ENCODE assay signal across 8 cellular contexts in the genomic region with DNA sequence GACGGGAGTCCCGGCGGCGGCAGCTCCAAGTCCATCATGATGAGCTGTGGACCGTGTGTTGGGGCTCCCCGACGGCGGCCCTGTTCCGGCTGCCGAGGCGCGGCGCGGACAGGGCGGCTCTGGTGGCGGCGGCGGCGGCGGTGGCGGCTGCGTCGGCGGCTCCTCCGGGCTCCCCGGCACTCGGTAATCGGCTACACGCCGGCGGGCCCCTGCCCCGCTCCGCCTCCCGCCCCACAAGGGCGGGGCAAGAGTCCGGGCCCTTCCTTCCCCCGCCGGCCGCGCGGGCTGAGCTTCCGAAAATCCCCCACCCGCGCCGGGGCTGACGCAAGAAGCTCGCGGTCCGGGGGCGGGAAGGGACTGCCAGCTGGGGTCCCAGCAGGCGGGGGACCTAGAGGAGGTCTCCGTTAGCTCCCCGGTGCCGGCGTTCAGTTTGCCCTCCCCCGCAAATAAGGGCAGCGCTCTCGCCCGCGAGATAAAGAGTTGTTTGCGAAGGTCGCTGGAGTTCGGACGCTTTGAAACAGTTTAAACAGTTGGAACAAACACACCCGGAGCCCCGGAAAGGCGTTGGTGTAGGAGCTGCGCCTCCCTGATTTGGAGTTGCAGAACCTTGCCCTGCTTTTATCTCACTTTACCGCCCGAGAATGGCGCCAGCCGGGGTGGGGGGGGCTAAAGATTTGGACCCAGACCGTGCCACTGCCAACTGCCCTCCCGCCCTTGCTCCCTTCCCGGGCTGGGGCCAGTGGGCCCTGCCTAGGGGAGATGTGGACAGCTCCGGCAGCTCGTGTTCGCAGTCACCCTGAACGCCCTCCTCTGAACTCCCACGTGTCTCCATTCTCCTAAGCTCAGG. TPM values are rescaled to one million over a fixed set of nuclear protein-coding genes. Genes with fewer than 3 reads are reported as not detected.
DNase-seq lines count a peak whose midpoint lies in the region; ATAC-seq, FAIRE-seq and TF ChIP-seq lines count a peak whose summit lies in the region.

Gene NFE2L2 (minus strand): TSS at position 189 of the 847 bp plus-strand sequence. CDS start 151 bp downstream, at position 38.

- H3K9me1 ChIP-seq in endothelial cell of umbilical vein (replicated peaks; ENCODE audit: control insufficient read depth, extremely low read depth, insufficient read depth, low read length): no peaks in the 10 kb centered on the region

- TF ChIP-seq CTCF in D721Med (IDR thresholded peaks at IDR 0.05; ENCODE audit: insufficient read depth, missing control alignments): no peak
- no peak for TF ChIP-seq CTCF in endothelial cell of umbilical vein (IDR thresholded peaks at IDR 0.05; ENCODE audit: extremely low read depth in 1 of 2, insufficient read depth in 1 of 2, low read depth in 1 of 2, low read length in 2 of 2)

- dilution Hi-C loops in endothelial cell of umbilical vein (cut with MboI; ENCODE audit: extremely low pct_ligation_motif_present, low sequenced_read_pairs): no loop called here

- H3K9ac ChIP-seq in endothelial cell of umbilical vein (replicated peaks; ENCODE audit: extremely low read depth, insufficient read depth, low read length): peak within 1 kb of the TSS; percentile 97

- intact Hi-C loops in endothelial cell of umbilical vein (cut with micrococcal nuclease): loop anchor here (1.0 to 5.0 kb wide), 6 partner anchors 9 to 460 kb away; a partner anchor contains a TSS

- POLR2A ChIA-PET in endothelial cell of umbilical vein (lab: Charles Lee): interaction anchor here (0.5 to 2.9 kb wide), 9 partner anchors 10 to 1002 kb away, joined by 3 to 12 read pairs (median 3); partner anchors contain the start of gene HNRNPA3

- H3K27ac ChIP-seq in endothelial cell of umbilical vein (ENCODE audit: insufficient read depth, low read depth, low read length): peak within 1 kb of the TSS; percentile 94

- peak; percentile 5 for TF ChIP-seq POLR2A in endothelial cell of umbilical vein (IDR thresholded peaks at IDR 0.05; ENCODE audit: low read depth, low read length)

- CTCF ChIA-PET in endothelial cell of umbilical vein (lab: Charles Lee): interaction anchor here (0.8 to 4.8 kb wide), 22 partner anchors 9 to 499 kb away, joined by 3 to 136 read pairs (median 10); partner anchors contain the start of gene AGPS

- H2AFZ ChIP-seq in endothelial cell of umbilical vein (ENCODE audit: low read depth, low read length): peak within 1 kb of the TSS; percentile 65

- DNase-seq in D721Med (ENCODE audit: insufficient read length, low spot score) (peak; percentile 61), HuH-7 (ENCODE audit: low spot score) (peak; percentile 88), OCI-M1 (lab: John Stamatoyannopoulos, UW) (peak; percentile 96), activated T-cell treated with anti-CD3 and anti-CD28 coated beads for 1 hour (ENCODE audit: low read depth) (peak; percentile 89), endothelial cell of umbilical vein (ENCODE audit: low read depth, low spot score) (peak; percentile 89), midbrain (lab: John Stamatoyannopoulos, UW) (peak; percentile 95)
- peak; percentile 93 for DNase-seq in stimulated activated CD8-positive, alpha-beta memory T cell treated with anti-CD3 and anti-CD28 coated beads, Interleukin-15, amount 100 ng/mL, for 48 hours (ENCODE audit: low read depth in 2 of 2)

- ATAC-seq in GM21515 (IDR thresholded peaks at IDR 0.05; ENCODE audit: unreplicated experiment): peak; percentile 70

- H3K4me3 ChIP-seq in endothelial cell of umbilical vein (replicated peaks in 1 of 3; ENCODE audit: insufficient read depth in 1 of 3, low read depth in 1 of 3, low read length in 3 of 3): peak within 1 kb of the TSS; percentile 28 to 98 (median 79)

- no peaks in the 10 kb centered on the region for H3K36me3 ChIP-seq in endothelial cell of umbilical vein (ENCODE audit: control insufficient read depth in 2 of 2, extremely low read depth in 1 of 2, insufficient read depth in 2 of 2, low read length in 2 of 2)

- peaks cover 10% of the 10 kb centered on the region for H4K20me1 ChIP-seq in endothelial cell of umbilical vein (replicated peaks; ENCODE audit: control insufficient read depth, extremely low read depth, insufficient read depth, low read length)

- TSS peak; percentile 76 for BruUV-seq in endothelial cell of umbilical vein (replicated peaks; lab: Mats Ljungman, UMichigan)

- peak within 1 kb of the TSS; percentile 71 for H3K4me2 ChIP-seq in endothelial cell of umbilical vein (ENCODE audit: insufficient read depth, low read length)

- FAIRE-seq in D721Med (lab: Jason Lieb, UNC) (no peak), endothelial cell of umbilical vein (lab: Jason Lieb, UNC) (no peak)

- H3K9me3 ChIP-seq in endothelial cell of umbilical vein (replicated peaks; ENCODE audit: control insufficient read depth, insufficient read depth, low read length): no peaks in the 10 kb centered on the region

- no peaks in the 10 kb centered on the region for H3K27me3 ChIP-seq in endothelial cell of umbilical vein (ENCODE audit: control insufficient read depth in 2 of 2, insufficient read depth in 2 of 2, low read length in 2 of 2)

- peaks cover 27% of the 10 kb centered on the region for H3K4me1 ChIP-seq in endothelial cell of umbilical vein (ENCODE audit: control insufficient read depth, extremely low read depth, insufficient read depth, low read length)

- peaks cover 45% of the 10 kb centered on the region for H3K79me2 ChIP-seq in endothelial cell of umbilical vein (ENCODE audit: control insufficient read depth, insufficient read depth, low read length)

TF ChIP-seq in endothelial cell of umbilical vein, 7 proteins besides CTCF, POLR2A, EP300 and RAD21:
- peak; percentile 39 for TF ChIP-seq POLR2AphosphoS5 (IDR thresholded peaks at IDR 0.05; ENCODE audit: insufficient read depth, low read depth, low read length)
- TF ChIP-seq MAX (IDR thresholded peaks at IDR 0.05; ENCODE audit: insufficient read depth, insufficient read length): peak; percentile 33
- no peak for TF ChIP-seq MYC (IDR thresholded peaks at IDR 0.05; ENCODE audit: low read depth, low read length)

RNA-seq across cellular contexts. Expression of gene NFE2L2, which starts in this region (rescaled TPM):
- 59.5 and 66.2 TPM in 2 replicates for total RNA-seq in endothelial cell of umbilical vein
- polyA plus RNA-seq in endothelial cell of umbilical vein: 57.1 and 63.1 TPM in 2 replicates
- polyA plus RNA-seq in endothelial cell of umbilical vein (2011; cell fraction: cytosol; rRNA removed): 67.6 and 71.3 TPM in 2 replicates
- polyA plus RNA-seq in endothelial cell of umbilical vein (2011; cell fraction: nucleus; rRNA removed): 89.9 and 99.1 TPM in 2 replicates
- 63.3 and 69.1 TPM in 2 replicates for polyA plus RNA-seq in endothelial cell of umbilical vein (2012)
- 92.6 and 103 TPM in 2 replicates for polyA minus RNA-seq in endothelial cell of umbilical vein
- 74.1 TPM for polyA minus RNA-seq in endothelial cell of umbilical vein (2011; cell fraction: cytosol; rRNA and poly(A)+ RNA removed)
- 76.5 and 104 TPM in 2 replicates for polyA minus RNA-seq in endothelial cell of umbilical vein (2011; cell fraction: nucleus; rRNA and poly(A)+ RNA removed)

Comparison
In these comparisons a context has a peak if more than half of its experiments do, and no peak if none do; other contexts are left out.
1. Peak in every context shown above with its lines: DNase-seq, ATAC-seq, H3K4me3 ChIP-seq and H3K27ac ChIP-seq.